In the genomic region with DNA sequence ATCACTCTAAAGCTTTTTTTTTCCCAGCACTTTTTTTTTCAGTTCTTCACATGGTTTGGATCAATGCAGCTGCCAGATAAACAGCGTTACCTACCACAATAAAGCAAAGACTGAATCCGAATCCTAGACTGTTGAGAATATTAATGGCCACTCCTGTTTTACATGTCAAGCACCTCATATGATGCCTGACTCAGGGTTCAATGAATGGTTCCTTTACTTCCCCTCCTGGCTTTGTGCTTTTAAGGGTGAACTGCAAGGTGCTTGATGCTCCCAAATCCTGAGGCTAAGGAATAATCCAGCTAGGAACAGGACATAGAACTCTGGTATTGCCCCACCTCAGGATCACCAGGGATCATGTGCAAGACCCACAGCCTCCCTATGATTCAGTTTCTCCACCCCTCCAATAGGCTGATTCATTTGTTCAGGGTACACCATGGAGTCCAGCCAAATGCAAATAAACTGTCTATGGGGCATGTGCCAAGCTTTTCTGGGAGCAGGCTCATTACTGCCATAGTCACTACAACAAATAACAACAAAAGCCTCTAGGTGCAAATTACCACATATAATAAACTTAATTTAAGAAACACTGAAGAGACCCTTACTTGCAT, we compare ENCODE assay signal across 9 cellular contexts.
DNase-seq lines count a peak whose midpoint lies in the region; ATAC-seq lines count a peak whose summit lies in the region.
"Had no signal": no experiment of that assay in that cellular context is flagged by ENCODE, and none has a peak within 500 bp of the region (broad histone marks: within the 10 kb centered on the region; RNA-seq: fewer than 3 reads in every experiment).

No MANE protein-coding gene starts in this region.

- no peak overlapping the region for H3K4me3 ChIP-seq in esophagus (ENCODE audit: low read depth in 1 of 2, low read length in 2 of 2)

- no peaks in the 10 kb centered on the region for H3K36me3 ChIP-seq in esophagus (ENCODE audit: control insufficient read depth in 2 of 2, insufficient read depth in 2 of 2, low read length in 1 of 2)

- H3K27ac ChIP-seq in esophagus (ENCODE audit: low read depth in 2 of 2, low read length in 1 of 2): peak overlapping the region; percentile 9 to 17

- H3K9me3 ChIP-seq in esophagus (ENCODE audit: control insufficient read depth in 2 of 2, insufficient read depth in 1 of 2, low read depth in 1 of 2, low read length in 1 of 2): no peaks in the 10 kb centered on the region

- no peaks in the 10 kb centered on the region for H3K27me3 ChIP-seq in esophagus (ENCODE audit: control insufficient read depth in 1 of 2, insufficient read depth in 2 of 2, low read length in 2 of 2)

- WGBS in esophagus, 2 donors: 69 to 77% methylated on average over 2 of the region's 2 CpGs

- no peak for ATAC-seq in GM21576 (IDR thresholded peaks at IDR 0.05; ENCODE audit: unreplicated experiment)
- ATAC-seq in GM19452 (IDR thresholded peaks at IDR 0.05; ENCODE audit: unreplicated experiment): no peak

- peak; percentile 24 for DNase-seq in COR-L47 (lab: John Stamatoyannopoulos, UW)
- peak; percentile 71 for DNase-seq in NCI-H226
- DNase-seq in occipital lobe (lab: John Stamatoyannopoulos, UW): peak; percentile 50
- DNase-seq in NCI-H345 (lab: John Stamatoyannopoulos, UW): no peak
- DNase-seq in iPS-NIHi7 (ENCODE audit: extremely low spot score): no peak
- DNase-seq: activated CD4-positive, alpha-beta T cell treated with anti-CD3 and anti-CD28 coated beads, Interleukin-2, amount 10 ng/mL, durations not matched to agents 24 days and 14 days had no signal

- peaks cover 4 to 6% of the 10 kb centered on the region in 2 donors for H3K4me1 ChIP-seq in esophagus (ENCODE audit: control insufficient read depth in 2 of 2, insufficient read depth in 2 of 2, low read length in 1 of 2)

Comparison
In these comparisons a context has a peak if more than half of its experiments do, and no peak if none do; other contexts are left out.
1. DNase-seq: peak in COR-L47 (single experiment), NCI-H226 (single experiment) and occipital lobe (single experiment); none in NCI-H345 (single experiment) and iPS-NIHi7 (single experiment).